1 cellular context compared by ENCODE assay signal in genomic region chr10:74190494-74190893, GRCh38.
TF ChIP-seq lines count a peak whose summit lies in the region.

No MANE protein-coding gene starts in this region.

TF ChIP-seq in K562, 482 proteins besides CTCF, POLR2A, EP300 and RAD21 (continued from another document):
- TF ChIP-seq YY1 (IDR thresholded peaks at IDR 0.05; ENCODE audit: borderline replicate concordance in 1 of 3, control insufficient read depth in 1 of 3, extremely low read depth in 1 of 3, insufficient read depth in 3 of 3, insufficient read length in 1 of 3, insufficient replicate concordance in 2 of 3, low read depth in 1 of 3, low read length in 2 of 3): peak in 1 of 3 experiments; percentile 14
- TF ChIP-seq HDAC6 (IDR thresholded peaks at IDR 0.05; ENCODE audit: low read depth, low read length): no peak
- TF ChIP-seq POLR3G (IDR thresholded peaks at IDR 0.05; ENCODE audit: extremely low read depth, insufficient read length, insufficient replicate concordance): no peak
- TF ChIP-seq SMARCE1 (IDR thresholded peaks at IDR 0.05): 0 out of 2 replicates have a peak, but pooled peaks have one; percentile 5
- 0 out of 2 replicates have a peak, but pooled peaks have one; percentile 8 for TF ChIP-seq GABPA (tag; conservative IDR thresholded peaks at IDR 0.05; ENCODE audit: low read depth)
TF ChIP-seq in K562: peak in this region for 6.
